ENCODE assay signal across 17 cellular contexts in the genomic region with DNA sequence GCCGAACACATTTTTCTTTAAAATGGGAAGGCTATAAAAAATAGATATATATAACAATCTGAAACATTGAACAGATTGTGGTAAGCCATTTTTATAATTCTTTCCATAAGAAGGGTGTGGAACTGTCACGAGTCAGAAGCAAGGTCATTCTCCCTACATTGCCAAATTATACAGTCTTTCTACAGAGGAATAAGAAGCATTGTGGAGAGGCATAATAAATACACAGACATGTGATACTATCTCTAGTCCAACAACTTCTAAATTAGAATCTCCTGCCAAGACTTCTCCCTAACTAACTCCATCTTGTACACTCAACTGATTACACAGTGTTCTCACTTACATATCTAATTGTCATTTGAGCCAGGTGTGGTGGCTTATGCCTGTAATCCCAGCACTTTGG.
DNase-seq lines count a peak whose midpoint lies in the region; ATAC-seq, FAIRE-seq and TF ChIP-seq lines count a peak whose summit lies in the region.
"Had no signal": no experiment of that assay in that cellular context is flagged by ENCODE, and none has a peak within 500 bp of the region (broad histone marks: within the 10 kb centered on the region; RNA-seq: fewer than 3 reads in every experiment).

No MANE protein-coding gene starts in this region.

- peaks cover 9% of the 10 kb centered on the region; the same call in 1 of the 2 replicates for H3F3A ChIP-seq in GM23248 (ENCODE audit: insufficient read depth)

- peak; percentile 93 for FAIRE-seq in endometrium (lab: Jason Lieb, UNC)
- FAIRE-seq: GM12891, HepG2, HTR-8/SVneo had no signal

- H2AFZ ChIP-seq in GM23248, result no peak overlapping the region

- H3K9ac ChIP-seq in GM23248, result no peak overlapping the region

- H3K36me3 ChIP-seq in GM23248 (ENCODE audit: low read depth), result no peaks in the 10 kb centered on the region
- H3K36me3 ChIP-seq: HAP-1 had no signal

- no peak overlapping the region for H3K4me2 ChIP-seq in GM23248 (ENCODE audit: unreplicated experiment)

- intact Hi-C loops in right cardiac atrium (cut with DNase I) (no loop called here), sciatic nerve (cut with DNase I) (no loop called here)

- in situ Hi-C loops in GM23248 (cut with MboI), result no loop called here

- TF ChIP-seq CTCF in AG10803 (conservative IDR thresholded peaks at IDR 0.05; ENCODE audit: low read length), result no peak

- H3K27me3 ChIP-seq in GM23248 (replicated peaks; ENCODE audit: insufficient read depth), result no peaks in the 10 kb centered on the region
- H3K27me3 ChIP-seq in right cardiac atrium (ENCODE audit: control insufficient read depth, insufficient read depth), result no peaks in the 10 kb centered on the region

- H3K4me3 ChIP-seq in AG10803 (ENCODE audit: low read length) (no peak overlapping the region), GM23248 (no peak overlapping the region), right cardiac atrium (ENCODE audit: low read length) (no peak overlapping the region)
- H3K4me3 ChIP-seq: HAP-1 had no signal

- DNase-seq in AG10803 (ENCODE audit: low read depth), result peak; percentile 65
- DNase-seq in GM23248, result peak; percentile 32
- DNase-seq in fibroblast of the conjunctiva (ENCODE audit: low read depth), result peak; percentile 6
- DNase-seq in right cardiac atrium, result no peak
- DNase-seq in sciatic nerve (ENCODE audit: low spot score), result no peak
- DNase-seq: ACHN; C1 segment of cervical spinal cord; Calu3; CD4-positive, alpha-beta T cell; DMS 273 treated with DMSO at 0.1 percent for 48 hours; GOT3 had no signal

- ATAC-seq in right cardiac atrium (no peak), sciatic nerve (no peak), HG03354 (IDR thresholded peaks at IDR 0.05; ENCODE audit: poor library complexity, severe bottlenecking, unreplicated experiment) (no peak)
- ATAC-seq: HepG2 had no signal

- no peaks in the 10 kb centered on the region; the same call in 1 of the 2 replicates for H3K9me2 ChIP-seq in GM23248 (ENCODE audit: insufficient read depth)

- WGBS in GM23248 (ENCODE audit: low coverage in 1 of 2, low lambda C conversion rate in 2 of 2, missing lambda C conversion rate in 2 of 2), 2 experiments, result 25 to 33% methylated on average over 2 of the region's 2 CpGs
- 67% methylated on average over 2 of the region's 2 CpGs for WGBS in right cardiac atrium

- H3K27ac ChIP-seq in GM23248 (no peak overlapping the region), right cardiac atrium (ENCODE audit: low read length) (no peak overlapping the region)

- H3K4me1 ChIP-seq in GM23248 (ENCODE audit: insufficient read depth) (peaks cover 21% of the 10 kb centered on the region), right cardiac atrium (ENCODE audit: control insufficient read depth, insufficient read depth, low read length) (no peaks in the 10 kb centered on the region)
- H3K4me1 ChIP-seq: HAP-1 had no signal

- no peaks in the 10 kb centered on the region for H3K79me2 ChIP-seq in GM23248 (ENCODE audit: insufficient read depth)

- no peaks in the 10 kb centered on the region for H3K9me3 ChIP-seq in GM23248 (ENCODE audit: low read depth)
- no peaks in the 10 kb centered on the region for H3K9me3 ChIP-seq in right cardiac atrium (ENCODE audit: control insufficient read depth, low read length)
- H3K9me3 ChIP-seq: HAP-1 had no signal

- H4K20me1 ChIP-seq in GM23248 (ENCODE audit: insufficient read depth), result no peaks in the 10 kb centered on the region

Comparison
In these comparisons a context has a peak if more than half of its experiments do, and no peak if none do; other contexts are left out.
1. DNase-seq: peak in AG10803 (single experiment), GM23248 (single experiment) and fibroblast of the conjunctiva (single experiment); none in right cardiac atrium (0 of 3) and sciatic nerve (single experiment).